Comparison of ENCODE assay signal across 24 cellular contexts in the genomic region with DNA sequence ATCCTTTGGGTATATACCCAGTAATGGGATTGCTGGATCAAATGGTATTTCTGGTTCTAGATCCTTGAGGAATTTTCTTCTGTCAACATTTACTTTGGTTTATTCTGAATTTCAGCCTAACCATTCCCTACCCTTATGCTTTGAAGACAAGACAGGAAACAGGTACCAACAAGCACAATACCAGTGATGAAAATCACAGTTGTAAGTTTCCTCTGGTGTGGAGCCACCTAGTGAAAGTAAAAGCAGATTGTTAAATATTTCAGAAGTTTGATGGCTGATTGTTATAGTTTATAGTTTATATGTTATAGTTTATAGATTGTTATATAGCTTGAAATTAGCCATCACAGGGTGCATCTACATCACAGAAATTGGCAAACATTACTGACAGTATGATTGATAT.
DNase-seq lines count a peak whose midpoint lies in the region; ATAC-seq and TF ChIP-seq lines count a peak whose summit lies in the region.
"Had no signal": no experiment of that assay in that cellular context is flagged by ENCODE, and none has a peak within 500 bp of the region (broad histone marks: within the 10 kb centered on the region; RNA-seq: fewer than 3 reads in every experiment).

No MANE protein-coding gene starts in this region.

- CTCF ChIA-PET in OCI-LY7 (lab: Charles Lee; ENCODE audit: unreplicated experiment): no interaction called here

- H3K79me2 ChIP-seq in OCI-LY7 (ENCODE audit: insufficient read depth, low read depth, low read length): no peaks in the 10 kb centered on the region

- H3K4me3 ChIP-seq in cardiac muscle cell (no peak overlapping the region), OCI-LY7 (ENCODE audit: low read depth, low read length, poor library complexity, severe bottlenecking) (no peak overlapping the region), choroid plexus epithelial cell (ENCODE audit: low read depth, low read length) (no peak overlapping the region), prostate gland (no peak overlapping the region)
- H3K4me3 ChIP-seq: Peyer's patch, SK-N-MC, thyroid gland had no signal

- no peak overlapping the region for H2AFZ ChIP-seq in OCI-LY7 (ENCODE audit: low read length)

- ATAC-seq in HG03432 (IDR thresholded peaks at IDR 0.05; ENCODE audit: unreplicated experiment): no peak
- ATAC-seq: left lobe of liver; stimulated activated naive B cell treated with anti-CD40 and anti-IgM and Interleukin-4, amounts not matched to agents 10 μg/mL and 1 μg/mL and 100 μg/mL, for 72 hours; WTC11 had no signal

- H3K4me1 ChIP-seq in cardiac muscle cell (ENCODE audit: low read depth): no peaks in the 10 kb centered on the region
- H3K4me1 ChIP-seq in OCI-LY7 (ENCODE audit: insufficient read depth, low read length, poor library complexity, severe bottlenecking): no peaks in the 10 kb centered on the region
- no peaks in the 10 kb centered on the region for H3K4me1 ChIP-seq in prostate gland (replicated peaks)
- H3K4me1 ChIP-seq: Peyer's patch, thyroid gland had no signal

- H3K27me3 ChIP-seq in cardiac muscle cell (no peaks in the 10 kb centered on the region), prostate gland (replicated peaks; ENCODE audit: insufficient read depth) (no peaks in the 10 kb centered on the region)
- H3K27me3 ChIP-seq: Peyer's patch, thyroid gland had no signal

- TF ChIP-seq CTCF in cardiac muscle cell (IDR thresholded peaks at IDR 0.05; ENCODE audit: low read depth, low read length) (peak; percentile 18), OCI-LY7 (conservative IDR thresholded peaks at IDR 0.05; ENCODE audit: low read length) (0 out of 2 replicates have a peak, but pooled peaks have one; percentile 12), choroid plexus epithelial cell (conservative IDR thresholded peaks at IDR 0.05; ENCODE audit: low read depth, low read length) (peak; percentile 34), prostate gland (IDR thresholded peaks at IDR 0.05) (no peak)

- TF ChIP-seq POLR2A in prostate gland (IDR thresholded peaks at IDR 0.05): no peak

- H3K9me3 ChIP-seq in cardiac muscle cell (ENCODE audit: low read depth): no peaks in the 10 kb centered on the region
- no peaks in the 10 kb centered on the region for H3K9me3 ChIP-seq in OCI-LY7 (ENCODE audit: low read length)
- no peaks in the 10 kb centered on the region for H3K9me3 ChIP-seq in prostate gland
- H3K9me3 ChIP-seq: Peyer's patch, thyroid gland had no signal

- H3K4me2 ChIP-seq in OCI-LY7 (ENCODE audit: low read length): no peak overlapping the region

- DNase-seq in cardiac muscle cell (ENCODE audit: low read depth in 1 of 2, low spot score in 1 of 2) (peak in 1 of 2 donors; percentile 23), cardiac septum (ENCODE audit: low spot score) (no peak), OCI-LY7 (ENCODE audit: low spot score) (no peak), choroid plexus epithelial cell (ENCODE audit: low read depth) (peak; percentile 28), NCI-H146 (lab: John Stamatoyannopoulos, UW) (no peak), prostate gland (ENCODE audit: low spot score) (no peak), DMS79 (lab: John Stamatoyannopoulos, UW) (no peak)
- DNase-seq: ACHN; activated CD4-positive, alpha-beta memory T cell treated with anti-CD3 and anti-CD28 coated beads, Interleukin-2, amount 10 ng/mL, durations not matched to agents 7 days and 5 days; activated gamma-delta T cell treated with Interleukin-2 at 50 U/mL for 16 hours; activated T-cell treated with anti-CD3 and anti-CD28 coated beads for 4 hours; effector memory CD4-positive, alpha-beta T cell; GOT3; NCI-H1417; NCI-H526 treated with DMSO at 0.1 percent for 48 hours; nephron progenitor cell; Peyer's patch; stimulated activated CD4-positive, alpha-beta T cell treated with anti-CD3 and anti-CD28 coated beads, Interleukin-1b, Interleukin-23, amount 100 ng/mL, for 48 hours; stimulated activated naive B cell treated with anti-CD40 and anti-IgM and Interleukin-4, amounts not matched to agents 10 μg/mL and 1 μg/mL and 100 μg/mL, for 72 hours; thyroid gland had no signal

- intact Hi-C loops in cardiac septum (cut with DNase I) (no loop called here), OCI-LY7 (cut with micrococcal nuclease; ENCODE audit: unreplicated experiment) (loop anchor here (5.0 kb wide), 1 partner anchor 294 kb away; no protein-coding TSS in a partner anchor), prostate gland (cut with DNase I) (no loop called here)

- POLR2A ChIA-PET in OCI-LY7 (lab: Charles Lee): no interaction called here

- H3K9me2 ChIP-seq in OCI-LY7 (ENCODE audit: insufficient read depth, low read length): no peaks in the 10 kb centered on the region

- no peaks in the 10 kb centered on the region for H4K20me1 ChIP-seq in OCI-LY7 (ENCODE audit: insufficient read depth, low read length)

- no TSS peak for BruUV-seq in OCI-LY7 (replicated peaks; lab: Mats Ljungman, UMichigan)

- H3K36me3 ChIP-seq in cardiac muscle cell: no peaks in the 10 kb centered on the region
- H3K36me3 ChIP-seq in OCI-LY7 (ENCODE audit: insufficient read depth, low read length): no peaks in the 10 kb centered on the region
- no peaks in the 10 kb centered on the region for H3K36me3 ChIP-seq in prostate gland
- H3K36me3 ChIP-seq: Peyer's patch, thyroid gland had no signal

- H3K27ac ChIP-seq in cardiac muscle cell (no peak overlapping the region), OCI-LY7 (ENCODE audit: low read depth, low read length, poor library complexity, severe bottlenecking) (no peak overlapping the region), prostate gland (no peak overlapping the region)
- H3K27ac ChIP-seq: Peyer's patch, SK-N-MC, thyroid gland had no signal

Comparison
In these comparisons a context has a peak if more than half of its experiments do, and no peak if none do; other contexts are left out.
1. CTCF ChIP-seq: peak in cardiac muscle cell (single experiment), OCI-LY7 (single experiment) and choroid plexus epithelial cell (single experiment); none in prostate gland (0 of 4).